2 cellular contexts compared by ENCODE assay signal in the genomic region with DNA sequence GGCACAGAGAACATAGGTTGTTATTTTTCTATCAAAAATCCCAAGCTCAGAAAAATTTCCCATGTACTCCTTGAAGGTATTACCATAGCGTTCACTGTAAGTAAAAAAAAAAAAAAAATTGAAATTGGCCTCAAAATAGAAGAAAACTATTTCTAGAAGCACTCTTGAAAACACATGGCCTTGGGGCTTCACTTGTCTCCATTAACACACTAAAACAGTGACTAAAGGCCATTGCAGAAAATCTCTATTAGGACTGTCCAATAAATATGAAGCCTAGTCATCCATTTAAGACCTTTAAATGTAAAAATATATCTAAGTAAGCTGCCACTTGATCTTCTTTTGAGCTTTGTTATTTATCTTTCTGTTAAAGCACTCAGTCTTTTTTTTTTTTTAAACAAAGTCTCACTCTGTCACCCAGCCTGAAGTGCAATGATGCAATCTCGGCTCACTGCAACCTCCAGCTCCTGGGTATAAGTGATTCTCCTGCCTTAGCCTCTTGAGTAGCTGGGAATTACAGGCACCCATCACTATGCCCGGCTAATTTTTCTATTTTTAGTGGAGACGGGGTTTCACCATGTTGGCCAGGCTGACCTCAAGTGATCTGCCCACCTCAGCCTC.
A peak's percentile ranks its signal among the peaks of the same experiment; 100 is the strongest.
TF ChIP-seq lines count a peak whose summit lies in the region.

No MANE protein-coding gene starts in this region.

TF ChIP-seq in K562, 482 proteins besides CTCF, POLR2A, EP300 and RAD21 (continues in another document):
- TF ChIP-seq, protein P1, sequence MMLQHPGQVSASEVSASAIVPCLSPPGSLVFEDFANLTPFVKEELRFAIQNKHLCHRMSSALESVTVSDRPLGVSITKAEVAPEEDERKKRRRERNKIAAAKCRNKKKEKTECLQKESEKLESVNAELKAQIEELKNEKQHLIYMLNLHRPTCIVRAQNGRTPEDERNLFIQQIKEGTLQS (IDR thresholded peaks at IDR 0.05), result peak; percentile 83
- TF ChIP-seq, protein P1 (CRISPR knock-in tag; conservative IDR thresholded peaks at IDR 0.05), result no peak
- TF ChIP-seq POLR2H (tag; IDR thresholded peaks at IDR 0.05; ENCODE audit: low read depth) (0 out of 2 replicates have a peak, but pooled peaks have one; percentile 21), SMAD4 (CRISPR knock-in tag; conservative IDR thresholded peaks at IDR 0.05) (peak; percentile 47; the same call in 1 of the 2 replicates), DMBX1 (CRISPR knock-in tag; IDR thresholded peaks at IDR 0.05; ENCODE audit: borderline replicate concordance) (peak; percentile 37; the same call in 1 of the 2 replicates), L3MBTL2 (IDR thresholded peaks at IDR 0.05) (0 out of 2 replicates have a peak, but pooled peaks have one; percentile 31), NR2F6 (CRISPR knock-in tag; IDR thresholded peaks at IDR 0.05) (no peak), CBX3 (IDR thresholded peaks at IDR 0.05; ENCODE audit: borderline replicate concordance in 1 of 2, low read length in 2 of 2) (no peak), CEBPG (CRISPR knock-in tag; IDR thresholded peaks at IDR 0.05) (no peak), CEBPG (tag; conservative IDR thresholded peaks at IDR 0.05 in 1 of 2, IDR thresholded peaks at IDR 0.05 in 1 of 2) (peak; percentile 76 to 77), MEF2A (IDR thresholded peaks at IDR 0.05; ENCODE audit: control insufficient read depth, low read depth, low read length) (no peak)
- TF ChIP-seq, protein P2, sequence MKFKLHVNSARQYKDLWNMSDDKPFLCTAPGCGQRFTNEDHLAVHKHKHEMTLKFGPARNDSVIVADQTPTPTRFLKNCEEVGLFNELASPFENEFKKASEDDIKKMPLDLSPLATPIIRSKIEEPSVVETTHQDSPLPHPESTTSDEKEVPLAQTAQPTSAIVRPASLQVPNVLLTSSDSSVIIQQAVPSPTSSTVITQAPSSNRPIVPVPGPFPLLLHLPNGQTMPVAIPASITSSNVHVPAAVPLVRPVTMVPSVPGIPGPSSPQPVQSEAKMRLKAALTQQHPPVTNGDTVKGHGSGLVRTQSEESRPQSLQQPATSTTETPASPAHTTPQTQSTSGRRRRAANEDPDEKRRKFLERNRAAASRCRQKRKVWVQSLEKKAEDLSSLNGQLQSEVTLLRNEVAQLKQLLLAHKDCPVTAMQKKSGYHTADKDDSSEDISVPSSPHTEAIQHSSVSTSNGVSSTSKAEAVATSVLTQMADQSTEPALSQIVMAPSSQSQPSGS (CRISPR knock-in tag; IDR thresholded peaks at IDR 0.05), result no peak
- TF ChIP-seq, protein P3, sequence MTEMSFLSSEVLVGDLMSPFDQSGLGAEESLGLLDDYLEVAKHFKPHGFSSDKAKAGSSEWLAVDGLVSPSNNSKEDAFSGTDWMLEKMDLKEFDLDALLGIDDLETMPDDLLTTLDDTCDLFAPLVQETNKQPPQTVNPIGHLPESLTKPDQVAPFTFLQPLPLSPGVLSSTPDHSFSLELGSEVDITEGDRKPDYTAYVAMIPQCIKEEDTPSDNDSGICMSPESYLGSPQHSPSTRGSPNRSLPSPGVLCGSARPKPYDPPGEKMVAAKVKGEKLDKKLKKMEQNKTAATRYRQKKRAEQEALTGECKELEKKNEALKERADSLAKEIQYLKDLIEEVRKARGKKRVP (CRISPR knock-in tag; IDR thresholded peaks at IDR 0.05), result 0 out of 2 replicates have a peak, but pooled peaks have one; percentile 16

TF ChIP-seq in HepG2, 621 proteins besides CTCF, POLR2A, EP300 and RAD21 (continues in another document):
- TF ChIP-seq FOXC1 (CRISPR knock-in tag; IDR thresholded peaks at IDR 0.05; ENCODE audit: borderline replicate concordance) (no peak), ZNF451 (CRISPR knock-in tag; IDR thresholded peaks at IDR 0.05) (no peak), ZNF569 (CRISPR knock-in tag; IDR thresholded peaks at IDR 0.05; ENCODE audit: borderline replicate concordance) (no peak), PHF5A (CRISPR knock-in tag; IDR thresholded peaks at IDR 0.05; ENCODE audit: low read depth, unreplicated experiment) (no peak), TBX2 (CRISPR knock-in tag; IDR thresholded peaks at IDR 0.05; ENCODE audit: borderline replicate concordance) (no peak), CEBPB (IDR thresholded peaks at IDR 0.05; ENCODE audit: borderline replicate concordance, low read depth, low read length) (peak; percentile 66), ZC3H13 (CRISPR knock-in tag; IDR thresholded peaks at IDR 0.05) (no peak), RBAK (CRISPR knock-in tag; IDR thresholded peaks at IDR 0.05) (no peak), ZBTB7A (CRISPR knock-in tag; IDR thresholded peaks at IDR 0.05) (no peak), BCL6 (CRISPR knock-in tag; IDR thresholded peaks at IDR 0.05) (no peak), ZNF703 (CRISPR knock-in tag; IDR thresholded peaks at IDR 0.05; ENCODE audit: borderline replicate concordance) (no peak), SOX6 (IDR thresholded peaks at IDR 0.05) (no peak), SOX6 (CRISPR knock-in tag; IDR thresholded peaks at IDR 0.05) (peak; percentile 33; the same call in 1 of the 2 replicates), ATF7 (IDR thresholded peaks at IDR 0.05) (peak; percentile 58; the same call in 1 of the 2 replicates), ATF7 (CRISPR knock-in tag; IDR thresholded peaks at IDR 0.05) (no peak), CEBPG (CRISPR knock-in tag; IDR thresholded peaks at IDR 0.05) (peak; percentile 72), EZH2 (conservative IDR thresholded peaks at IDR 0.05; ENCODE audit: low read depth, low read length) (no peak)
- TF ChIP-seq, protein P4, sequence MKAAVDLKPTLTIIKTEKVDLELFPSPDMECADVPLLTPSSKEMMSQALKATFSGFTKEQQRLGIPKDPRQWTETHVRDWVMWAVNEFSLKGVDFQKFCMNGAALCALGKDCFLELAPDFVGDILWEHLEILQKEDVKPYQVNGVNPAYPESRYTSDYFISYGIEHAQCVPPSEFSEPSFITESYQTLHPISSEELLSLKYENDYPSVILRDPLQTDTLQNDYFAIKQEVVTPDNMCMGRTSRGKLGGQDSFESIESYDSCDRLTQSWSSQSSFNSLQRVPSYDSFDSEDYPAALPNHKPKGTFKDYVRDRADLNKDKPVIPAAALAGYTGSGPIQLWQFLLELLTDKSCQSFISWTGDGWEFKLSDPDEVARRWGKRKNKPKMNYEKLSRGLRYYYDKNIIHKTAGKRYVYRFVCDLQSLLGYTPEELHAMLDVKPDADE (CRISPR knock-in tag; IDR thresholded peaks at IDR 0.05), result no peak
- TF ChIP-seq, protein P5, sequence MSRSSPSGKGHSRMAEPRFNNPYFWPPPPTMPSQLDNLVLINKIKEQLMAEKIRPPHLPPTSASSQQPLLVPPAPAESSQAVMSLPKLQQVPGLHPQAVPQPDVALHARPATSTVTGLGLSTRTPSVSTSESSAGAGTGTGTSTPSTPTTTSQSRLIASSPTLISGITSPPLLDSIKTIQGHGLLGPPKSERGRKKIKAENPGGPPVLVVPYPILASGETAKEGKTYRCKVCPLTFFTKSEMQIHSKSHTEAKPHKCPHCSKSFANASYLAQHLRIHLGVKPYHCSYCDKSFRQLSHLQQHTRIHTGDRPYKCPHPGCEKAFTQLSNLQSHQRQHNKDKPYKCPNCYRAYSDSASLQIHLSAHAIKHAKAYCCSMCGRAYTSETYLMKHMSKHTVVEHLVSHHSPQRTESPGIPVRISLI (CRISPR knock-in tag; IDR thresholded peaks at IDR 0.05; ENCODE audit: borderline replicate concordance), result peak; percentile 81
- TF ChIP-seq, protein P6, sequence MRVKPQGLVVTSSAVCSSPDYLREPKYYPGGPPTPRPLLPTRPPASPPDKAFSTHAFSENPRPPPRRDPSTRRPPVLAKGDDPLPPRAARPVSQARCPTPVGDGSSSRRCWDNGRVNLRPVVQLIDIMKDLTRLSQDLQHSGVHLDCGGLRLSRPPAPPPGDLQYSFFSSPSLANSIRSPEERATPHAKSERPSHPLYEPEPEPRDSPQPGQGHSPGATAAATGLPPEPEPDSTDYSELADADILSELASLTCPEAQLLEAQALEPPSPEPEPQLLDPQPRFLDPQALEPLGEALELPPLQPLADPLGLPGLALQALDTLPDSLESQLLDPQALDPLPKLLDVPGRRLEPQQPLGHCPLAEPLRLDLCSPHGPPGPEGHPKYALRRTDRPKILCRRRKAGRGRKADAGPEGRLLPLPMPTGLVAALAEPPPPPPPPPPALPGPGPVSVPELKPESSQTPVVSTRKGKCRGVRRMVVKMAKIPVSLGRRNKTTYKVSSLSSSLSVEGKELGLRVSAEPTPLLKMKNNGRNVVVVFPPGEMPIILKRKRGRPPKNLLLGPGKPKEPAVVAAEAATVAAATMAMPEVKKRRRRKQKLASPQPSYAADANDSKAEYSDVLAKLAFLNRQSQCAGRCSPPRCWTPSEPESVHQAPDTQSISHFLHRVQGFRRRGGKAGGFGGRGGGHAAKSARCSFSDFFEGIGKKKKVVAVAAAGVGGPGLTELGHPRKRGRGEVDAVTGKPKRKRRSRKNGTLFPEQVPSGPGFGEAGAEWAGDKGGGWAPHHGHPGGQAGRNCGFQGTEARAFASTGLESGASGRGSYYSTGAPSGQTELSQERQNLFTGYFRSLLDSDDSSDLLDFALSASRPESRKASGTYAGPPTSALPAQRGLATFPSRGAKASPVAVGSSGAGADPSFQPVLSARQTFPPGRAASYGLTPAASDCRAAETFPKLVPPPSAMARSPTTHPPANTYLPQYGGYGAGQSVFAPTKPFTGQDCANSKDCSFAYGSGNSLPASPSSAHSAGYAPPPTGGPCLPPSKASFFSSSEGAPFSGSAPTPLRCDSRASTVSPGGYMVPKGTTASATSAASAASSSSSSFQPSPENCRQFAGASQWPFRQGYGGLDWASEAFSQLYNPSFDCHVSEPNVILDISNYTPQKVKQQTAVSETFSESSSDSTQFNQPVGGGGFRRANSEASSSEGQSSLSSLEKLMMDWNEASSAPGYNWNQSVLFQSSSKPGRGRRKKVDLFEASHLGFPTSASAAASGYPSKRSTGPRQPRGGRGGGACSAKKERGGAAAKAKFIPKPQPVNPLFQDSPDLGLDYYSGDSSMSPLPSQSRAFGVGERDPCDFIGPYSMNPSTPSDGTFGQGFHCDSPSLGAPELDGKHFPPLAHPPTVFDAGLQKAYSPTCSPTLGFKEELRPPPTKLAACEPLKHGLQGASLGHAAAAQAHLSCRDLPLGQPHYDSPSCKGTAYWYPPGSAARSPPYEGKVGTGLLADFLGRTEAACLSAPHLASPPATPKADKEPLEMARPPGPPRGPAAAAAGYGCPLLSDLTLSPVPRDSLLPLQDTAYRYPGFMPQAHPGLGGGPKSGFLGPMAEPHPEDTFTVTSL (CRISPR knock-in tag; IDR thresholded peaks at IDR 0.05; ENCODE audit: borderline replicate concordance), result peak; percentile 21; the same call in 1 of the 2 replicates
- TF ChIP-seq, protein P7, sequence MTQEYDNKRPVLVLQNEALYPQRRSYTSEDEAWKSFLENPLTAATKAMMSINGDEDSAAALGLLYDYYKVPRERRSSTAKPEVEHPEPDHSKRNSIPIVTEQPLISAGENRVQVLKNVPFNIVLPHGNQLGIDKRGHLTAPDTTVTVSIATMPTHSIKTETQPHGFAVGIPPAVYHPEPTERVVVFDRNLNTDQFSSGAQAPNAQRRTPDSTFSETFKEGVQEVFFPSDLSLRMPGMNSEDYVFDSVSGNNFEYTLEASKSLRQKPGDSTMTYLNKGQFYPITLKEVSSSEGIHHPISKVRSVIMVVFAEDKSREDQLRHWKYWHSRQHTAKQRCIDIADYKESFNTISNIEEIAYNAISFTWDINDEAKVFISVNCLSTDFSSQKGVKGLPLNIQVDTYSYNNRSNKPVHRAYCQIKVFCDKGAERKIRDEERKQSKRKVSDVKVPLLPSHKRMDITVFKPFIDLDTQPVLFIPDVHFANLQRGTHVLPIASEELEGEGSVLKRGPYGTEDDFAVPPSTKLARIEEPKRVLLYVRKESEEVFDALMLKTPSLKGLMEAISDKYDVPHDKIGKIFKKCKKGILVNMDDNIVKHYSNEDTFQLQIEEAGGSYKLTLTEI (CRISPR knock-in tag; conservative IDR thresholded peaks at IDR 0.05), result no peak
- TF ChIP-seq, protein P8, sequence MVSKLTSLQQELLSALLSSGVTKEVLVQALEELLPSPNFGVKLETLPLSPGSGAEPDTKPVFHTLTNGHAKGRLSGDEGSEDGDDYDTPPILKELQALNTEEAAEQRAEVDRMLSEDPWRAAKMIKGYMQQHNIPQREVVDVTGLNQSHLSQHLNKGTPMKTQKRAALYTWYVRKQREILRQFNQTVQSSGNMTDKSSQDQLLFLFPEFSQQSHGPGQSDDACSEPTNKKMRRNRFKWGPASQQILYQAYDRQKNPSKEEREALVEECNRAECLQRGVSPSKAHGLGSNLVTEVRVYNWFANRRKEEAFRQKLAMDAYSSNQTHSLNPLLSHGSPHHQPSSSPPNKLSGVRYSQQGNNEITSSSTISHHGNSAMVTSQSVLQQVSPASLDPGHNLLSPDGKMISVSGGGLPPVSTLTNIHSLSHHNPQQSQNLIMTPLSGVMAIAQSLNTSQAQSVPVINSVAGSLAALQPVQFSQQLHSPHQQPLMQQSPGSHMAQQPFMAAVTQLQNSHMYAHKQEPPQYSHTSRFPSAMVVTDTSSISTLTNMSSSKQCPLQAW (CRISPR knock-in tag; IDR thresholded peaks at IDR 0.05), result no peak
- TF ChIP-seq, protein P9, sequence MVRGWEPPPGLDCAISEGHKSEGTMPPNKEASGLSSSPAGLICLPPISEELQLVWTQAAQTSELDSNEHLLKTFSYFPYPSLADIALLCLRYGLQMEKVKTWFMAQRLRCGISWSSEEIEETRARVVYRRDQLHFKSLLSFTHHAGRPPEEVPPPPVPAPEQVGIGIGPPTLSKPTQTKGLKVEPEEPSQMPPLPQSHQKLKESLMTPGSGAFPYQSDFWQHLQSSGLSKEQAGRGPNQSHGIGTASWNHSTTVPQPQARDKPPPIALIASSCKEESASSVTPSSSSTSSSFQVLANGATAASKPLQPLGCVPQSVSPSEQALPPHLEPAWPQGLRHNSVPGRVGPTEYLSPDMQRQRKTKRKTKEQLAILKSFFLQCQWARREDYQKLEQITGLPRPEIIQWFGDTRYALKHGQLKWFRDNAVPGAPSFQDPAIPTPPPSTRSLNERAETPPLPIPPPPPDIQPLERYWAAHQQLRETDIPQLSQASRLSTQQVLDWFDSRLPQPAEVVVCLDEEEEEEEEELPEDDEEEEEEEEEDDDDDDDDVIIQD (CRISPR knock-in tag; IDR thresholded peaks at IDR 0.05; ENCODE audit: low read depth), result no peak
- TF ChIP-seq, protein P10, sequence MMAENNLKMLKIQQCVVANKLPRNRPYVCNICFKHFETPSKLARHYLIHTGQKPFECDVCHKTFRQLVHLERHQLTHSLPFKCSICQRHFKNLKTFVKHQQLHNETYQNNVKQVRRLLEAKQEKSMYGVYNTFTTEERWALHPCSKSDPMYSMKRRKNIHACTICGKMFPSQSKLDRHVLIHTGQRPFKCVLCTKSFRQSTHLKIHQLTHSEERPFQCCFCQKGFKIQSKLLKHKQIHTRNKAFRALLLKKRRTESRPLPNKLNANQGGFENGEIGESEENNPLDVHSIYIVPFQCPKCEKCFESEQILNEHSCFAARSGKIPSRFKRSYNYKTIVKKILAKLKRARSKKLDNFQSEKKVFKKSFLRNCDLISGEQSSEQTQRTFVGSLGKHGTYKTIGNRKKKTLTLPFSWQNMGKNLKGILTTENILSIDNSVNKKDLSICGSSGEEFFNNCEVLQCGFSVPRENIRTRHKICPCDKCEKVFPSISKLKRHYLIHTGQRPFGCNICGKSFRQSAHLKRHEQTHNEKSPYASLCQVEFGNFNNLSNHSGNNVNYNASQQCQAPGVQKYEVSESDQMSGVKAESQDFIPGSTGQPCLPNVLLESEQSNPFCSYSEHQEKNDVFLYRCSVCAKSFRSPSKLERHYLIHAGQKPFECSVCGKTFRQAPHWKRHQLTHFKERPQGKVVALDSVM (CRISPR knock-in tag; IDR thresholded peaks at IDR 0.05), result 0 out of 2 replicates have a peak, but pooled peaks have one; percentile 25
- TF ChIP-seq, protein P11, sequence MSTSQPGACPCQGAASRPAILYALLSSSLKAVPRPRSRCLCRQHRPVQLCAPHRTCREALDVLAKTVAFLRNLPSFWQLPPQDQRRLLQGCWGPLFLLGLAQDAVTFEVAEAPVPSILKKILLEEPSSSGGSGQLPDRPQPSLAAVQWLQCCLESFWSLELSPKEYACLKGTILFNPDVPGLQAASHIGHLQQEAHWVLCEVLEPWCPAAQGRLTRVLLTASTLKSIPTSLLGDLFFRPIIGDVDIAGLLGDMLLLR (CRISPR knock-in tag; IDR thresholded peaks at IDR 0.05), result no peak
